Comparison of ENCODE assay signal across 22 cellular contexts in genomic region chr11:121714356-121714755, GRCh38.
DNase-seq lines count a peak whose midpoint lies in the region; ATAC-seq and TF ChIP-seq lines count a peak whose summit lies in the region.
"Had no signal": no experiment of that assay in that cellular context is flagged by ENCODE, and none has a peak within 500 bp of the region (broad histone marks: within the 10 kb centered on the region; RNA-seq: fewer than 3 reads in every experiment).

No MANE protein-coding gene starts in this region.

- no peak overlapping the region for H3K9ac ChIP-seq in GM23248

- 72 to 74% methylated on average over 3 of the region's 3 CpGs for WGBS in GM23248 (ENCODE audit: low coverage in 1 of 2, low lambda C conversion rate in 2 of 2, missing lambda C conversion rate in 2 of 2), 2 experiments

- H3K27ac Mint-ChIP-seq in naive thymus-derived CD8-positive, alpha-beta T cell: no peak overlapping the region
- no peak overlapping the region for H3K27ac Mint-ChIP-seq in activated naive CD8-positive, alpha-beta T cell treated with anti-CD3 and anti-CD28 coated beads, Interleukin-2, amount 50 U/mL, for 24 hours
- H3K27ac Mint-ChIP-seq: CD8-positive, alpha-beta memory T cell had no signal

- no peaks in the 10 kb centered on the region; the same call in 1 of the 2 replicates for H3K9me2 ChIP-seq in GM23248 (ENCODE audit: insufficient read depth)

- DNase-seq in GM23248 (peak; percentile 30), M059J (ENCODE audit: low read depth) (peak; percentile 30), fibroblast of mammary gland (ENCODE audit: low read depth) (peak; percentile 67), kidney tubule cell (ENCODE audit: low spot score) (peak; percentile 33), GOT3 (lab: John Stamatoyannopoulos, UW) (no peak), MG63 (no peak)
- no peak for DNase-seq in naive thymus-derived CD8-positive, alpha-beta T cell
- DNase-seq in activated naive CD8-positive, alpha-beta T cell treated with anti-CD3 and anti-CD28 coated beads, Interleukin-2, amount 50 U/mL, for 24 hours: no peak
- DNase-seq: Calu3; CD8-positive, alpha-beta memory T cell; DMS153; MV-4-11; NCI-H1105 treated with DMSO at 0.1 percent for 48 hours; NCI-H2081; NCI-H2171; NCI-H345; NCI-H524; NCI-H774; Right ventricle myocardium superior had no signal

- no peaks in the 10 kb centered on the region for H3K27me3 ChIP-seq in GM23248 (replicated peaks; ENCODE audit: insufficient read depth)
- H3K27me3 ChIP-seq in MG63: no peaks in the 10 kb centered on the region

- H3F3A ChIP-seq in GM23248 (ENCODE audit: insufficient read depth): no peaks in the 10 kb centered on the region

- H3K4me3 ChIP-seq in GM23248 (no peak overlapping the region), fibroblast of mammary gland (ENCODE audit: control insufficient read depth, low read depth, low read length) (no peak overlapping the region), MG63 (no peak overlapping the region)
- H3K4me3 ChIP-seq: HAP-1, K562 had no signal

- no peaks in the 10 kb centered on the region for H3K4me1 Mint-ChIP-seq in naive thymus-derived CD8-positive, alpha-beta T cell
- no peaks in the 10 kb centered on the region for H3K4me1 Mint-ChIP-seq in activated naive CD8-positive, alpha-beta T cell treated with anti-CD3 and anti-CD28 coated beads, Interleukin-2, amount 50 U/mL, for 24 hours
- H3K4me1 Mint-ChIP-seq: CD8-positive, alpha-beta memory T cell had no signal

- no peak overlapping the region for H3K27ac ChIP-seq in GM23248
- H3K27ac ChIP-seq: C4-2B had no signal

- no peaks in the 10 kb centered on the region for H3K36me3 ChIP-seq in GM23248 (ENCODE audit: low read depth)
- H3K36me3 ChIP-seq in MG63: no peaks in the 10 kb centered on the region
- H3K36me3 ChIP-seq: HAP-1 had no signal

- no peak for ATAC-seq in naive thymus-derived CD8-positive, alpha-beta T cell
- ATAC-seq in activated naive CD8-positive, alpha-beta T cell treated with anti-CD3 and anti-CD28 coated beads, Interleukin-2, amount 50 U/mL, for 24 hours: no peak
- ATAC-seq: K562 had no signal

- H3K4me2 ChIP-seq in GM23248 (ENCODE audit: unreplicated experiment): no peak overlapping the region

- H3K4me3 Mint-ChIP-seq in naive thymus-derived CD8-positive, alpha-beta T cell: no peak overlapping the region
- no peak overlapping the region for H3K4me3 Mint-ChIP-seq in activated naive CD8-positive, alpha-beta T cell treated with anti-CD3 and anti-CD28 coated beads, Interleukin-2, amount 50 U/mL, for 24 hours
- H3K4me3 Mint-ChIP-seq: CD8-positive, alpha-beta memory T cell had no signal

- H3K9me3 Mint-ChIP-seq in naive thymus-derived CD8-positive, alpha-beta T cell: peaks cover 0 to 11% (median 0%) of the 10 kb centered on the region in 9 donors
- no peaks in the 10 kb centered on the region for H3K9me3 Mint-ChIP-seq in activated naive CD8-positive, alpha-beta T cell treated with anti-CD3 and anti-CD28 coated beads, Interleukin-2, amount 50 U/mL, for 24 hours
- H3K9me3 Mint-ChIP-seq: CD8-positive, alpha-beta memory T cell had no signal

- no peaks in the 10 kb centered on the region for H3K4me1 ChIP-seq in GM23248 (ENCODE audit: insufficient read depth)
- H3K4me1 ChIP-seq: HAP-1 had no signal

- POLR2A ChIA-PET in naive thymus-derived CD8-positive, alpha-beta T cell (lab: Charles Lee): no interaction called here

- TF ChIP-seq CTCF in fibroblast of mammary gland (conservative IDR thresholded peaks at IDR 0.05; ENCODE audit: control insufficient read depth, insufficient read depth, low read depth, low read length): no peak

- in situ Hi-C loops in GM23248 (cut with MboI): no loop called here

- H3K9me3 ChIP-seq in GM23248 (ENCODE audit: low read depth) (no peaks in the 10 kb centered on the region), MG63 (no peaks in the 10 kb centered on the region)
- H3K9me3 ChIP-seq: HAP-1 had no signal

- no peaks in the 10 kb centered on the region for H4K20me1 ChIP-seq in GM23248 (ENCODE audit: insufficient read depth)

- H3K27me3 Mint-ChIP-seq in naive thymus-derived CD8-positive, alpha-beta T cell: peaks cover 5 to 35% (median 8%) of the 10 kb centered on the region in 5 donors
- H3K27me3 Mint-ChIP-seq in activated naive CD8-positive, alpha-beta T cell treated with anti-CD3 and anti-CD28 coated beads, Interleukin-2, amount 50 U/mL, for 24 hours: no peaks in the 10 kb centered on the region

- H3K79me2 ChIP-seq in GM23248 (ENCODE audit: insufficient read depth): no peaks in the 10 kb centered on the region

- peaks cover 0 to 10% (median 0%) of the 10 kb centered on the region in 3 donors for H3K36me3 Mint-ChIP-seq in naive thymus-derived CD8-positive, alpha-beta T cell
- no peaks in the 10 kb centered on the region for H3K36me3 Mint-ChIP-seq in activated naive CD8-positive, alpha-beta T cell treated with anti-CD3 and anti-CD28 coated beads, Interleukin-2, amount 50 U/mL, for 24 hours (ENCODE audit: low read depth)

- no peak overlapping the region for H2AFZ ChIP-seq in GM23248

Comparison
In these comparisons a context has a peak if more than half of its experiments do, and no peak if none do; other contexts are left out.
1. DNase-seq: peak in GM23248 (single experiment), M059J (single experiment), fibroblast of mammary gland (single experiment) and kidney tubule cell (single experiment); none in GOT3 (single experiment), naive thymus-derived CD8-positive, alpha-beta T cell (0 of 10), MG63 (single experiment) and activated naive CD8-positive, alpha-beta T cell treated with anti-CD3 and anti-CD28 coated beads, Interleukin-2, amount 50 U/mL, for 24 hours (single experiment).